Comparison of ENCODE assay signal across 10 cellular contexts in the genomic region with DNA sequence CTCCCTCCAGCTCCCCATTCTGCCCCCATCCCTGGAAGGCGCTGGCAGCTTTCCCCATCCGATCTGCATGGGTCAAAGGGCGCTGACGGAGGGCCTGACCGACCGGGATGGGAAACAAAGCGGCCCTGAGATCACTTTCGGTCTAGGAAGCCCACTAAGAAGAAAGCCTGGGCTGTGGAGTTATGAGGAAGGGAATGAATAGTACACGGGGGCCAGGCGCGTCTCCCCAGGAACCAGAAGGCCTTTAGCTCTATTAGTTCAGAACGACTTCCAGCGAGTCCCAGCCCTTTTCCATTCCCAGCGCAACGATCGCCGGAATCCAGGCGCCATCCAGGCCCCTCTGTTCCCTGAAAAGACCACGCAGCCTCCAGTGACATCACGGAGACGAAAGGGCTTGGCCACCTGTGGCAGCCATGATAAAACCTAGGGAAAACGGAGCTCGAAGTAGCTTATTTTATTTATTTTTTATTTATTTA.
DNase-seq lines count a peak whose midpoint lies in the region; ATAC-seq and TF ChIP-seq lines count a peak whose summit lies in the region.
"Had no signal": no experiment of that assay in that cellular context is flagged by ENCODE, and none has a peak within 500 bp of the region (broad histone marks: within the 10 kb centered on the region; RNA-seq: fewer than 3 reads in every experiment).

No MANE protein-coding gene starts in this region.

- no peak overlapping the region for H3K27ac Mint-ChIP-seq in activated naive CD4-positive, alpha-beta T cell treated with anti-CD3 and anti-CD28 coated beads for 36 hours
- peak overlapping the region; percentile 57 for H3K27ac Mint-ChIP-seq in activated T-helper 1 cell treated with anti-CD3 and anti-CD28 coated beads, Interleukin-12 subunit alpha, Interleukin-12 subunit beta, Interleukin-2, Interleukin-4 antibody, amounts not matched to agents 30 ng/mL and 10 ng/mL and 1 ng/mL, durations not matched to agents 14 hours and 24 hours and 36 hours

- H3K4me1 Mint-ChIP-seq in activated naive CD4-positive, alpha-beta T cell treated with anti-CD3 and anti-CD28 coated beads for 36 hours (ENCODE audit: low read depth): peaks cover 14% of the 10 kb centered on the region
- H3K4me1 Mint-ChIP-seq in activated T-helper 1 cell treated with anti-CD3 and anti-CD28 coated beads, Interleukin-12 subunit alpha, Interleukin-12 subunit beta, Interleukin-2, Interleukin-4 antibody, amounts not matched to agents 30 ng/mL and 10 ng/mL and 1 ng/mL, durations not matched to agents 14 hours and 24 hours and 36 hours (ENCODE audit: low read depth): peaks cover 18% of the 10 kb centered on the region

- TF ChIP-seq CTCF in suprapubic skin (IDR thresholded peaks at IDR 0.05): no peak

- ATAC-seq in GM19324 (IDR thresholded peaks at IDR 0.05; ENCODE audit: low FRiP score, unreplicated experiment): no peak
- ATAC-seq in HG02852 (IDR thresholded peaks at IDR 0.05; ENCODE audit: unreplicated experiment): no peak
- no peak for ATAC-seq in HG03460 (IDR thresholded peaks at IDR 0.05; ENCODE audit: unreplicated experiment)

- H3K36me3 ChIP-seq in suprapubic skin: no peaks in the 10 kb centered on the region
- H3K36me3 ChIP-seq: BLaER1 had no signal

- no peaks in the 10 kb centered on the region for H3K9me3 ChIP-seq in suprapubic skin

- 79% methylated on average over 23 of the region's 23 CpGs for WGBS in suprapubic skin

- no peaks in the 10 kb centered on the region for H3K9me3 Mint-ChIP-seq in activated naive CD4-positive, alpha-beta T cell treated with anti-CD3 and anti-CD28 coated beads for 36 hours
- no peaks in the 10 kb centered on the region for H3K9me3 Mint-ChIP-seq in activated T-helper 1 cell treated with anti-CD3 and anti-CD28 coated beads, Interleukin-12 subunit alpha, Interleukin-12 subunit beta, Interleukin-2, Interleukin-4 antibody, amounts not matched to agents 30 ng/mL and 10 ng/mL and 1 ng/mL, durations not matched to agents 14 hours and 24 hours and 36 hours

- CTCF ChIA-PET in activated naive CD4-positive, alpha-beta T cell treated with anti-CD3 and anti-CD28 coated beads for 36 hours (lab: Charles Lee): interaction anchor here (0.9 kb wide), 2 partner anchors 380 to 381 kb away, joined by 3 to 4 read pairs; no protein-coding TSS in a partner anchor

- H3K4me3 ChIP-seq in suprapubic skin: peak overlapping the region; percentile 71
- H3K4me3 ChIP-seq: BLaER1 had no signal

- peaks cover 2% of the 10 kb centered on the region for H3K36me3 Mint-ChIP-seq in activated naive CD4-positive, alpha-beta T cell treated with anti-CD3 and anti-CD28 coated beads for 36 hours (ENCODE audit: low read depth)
- no peaks in the 10 kb centered on the region for H3K36me3 Mint-ChIP-seq in activated T-helper 1 cell treated with anti-CD3 and anti-CD28 coated beads, Interleukin-12 subunit alpha, Interleukin-12 subunit beta, Interleukin-2, Interleukin-4 antibody, amounts not matched to agents 30 ng/mL and 10 ng/mL and 1 ng/mL, durations not matched to agents 14 hours and 24 hours and 36 hours (ENCODE audit: low read depth)

- TF ChIP-seq POLR2A in suprapubic skin (IDR thresholded peaks at IDR 0.05): no peak

- peaks cover 16% of the 10 kb centered on the region for H3K4me1 ChIP-seq in suprapubic skin
- H3K4me1 ChIP-seq: BLaER1 had no signal

- no peak for DNase-seq in activated naive CD4-positive, alpha-beta T cell treated with anti-CD3 and anti-CD28 coated beads for 36 hours
- DNase-seq in activated naive CD4-positive, alpha-beta T cell treated with Interleukin-2 at 50 U/mL for 16 hours: no peak
- DNase-seq in activated T-helper 1 cell treated with anti-CD3 and anti-CD28 coated beads, Interleukin-12 subunit alpha, Interleukin-12 subunit beta, Interleukin-2, Interleukin-4 antibody, amounts not matched to agents 30 ng/mL and 10 ng/mL and 1 ng/mL, durations not matched to agents 14 hours and 24 hours and 36 hours (ENCODE audit: low spot score): no peak
- DNase-seq in iPS-NIHi11 (ENCODE audit: low spot score) (peak; percentile 7), suprapubic skin (ENCODE audit: low spot score in 2 of 2) (no peak)
- DNase-seq: NCI-H526 treated with DMSO at 0.1 percent for 48 hours had no signal

- no peaks in the 10 kb centered on the region for H3K27me3 ChIP-seq in suprapubic skin
- H3K27me3 ChIP-seq: BLaER1 had no signal

- intact Hi-C loops in activated naive CD4-positive, alpha-beta T cell treated with anti-CD3 and anti-CD28 coated beads for 36 hours (cut with micrococcal nuclease): loop anchor here (5.0 kb wide), 2 partner anchors 175 to 385 kb away; partner anchors contain the start of genes TDRD7 and ZNF782
- intact Hi-C loops in activated T-helper 1 cell treated with anti-CD3 and anti-CD28 coated beads, Interleukin-12 subunit alpha, Interleukin-12 subunit beta, Interleukin-2, Interleukin-4 antibody, amounts not matched to agents 30 ng/mL and 10 ng/mL and 1 ng/mL, durations not matched to agents 14 hours and 24 hours and 36 hours (cut with micrococcal nuclease): loop anchor here (5.0 kb wide), 2 partner anchors 160 to 360 kb away; no protein-coding TSS in a partner anchor

- H3K27ac ChIP-seq in suprapubic skin: no peak overlapping the region
- H3K27ac ChIP-seq: BLaER1 had no signal

- H3K27me3 Mint-ChIP-seq in activated naive CD4-positive, alpha-beta T cell treated with anti-CD3 and anti-CD28 coated beads for 36 hours (ENCODE audit: low read depth): no peaks in the 10 kb centered on the region
- peaks cover 15% of the 10 kb centered on the region for H3K27me3 Mint-ChIP-seq in activated T-helper 1 cell treated with anti-CD3 and anti-CD28 coated beads, Interleukin-12 subunit alpha, Interleukin-12 subunit beta, Interleukin-2, Interleukin-4 antibody, amounts not matched to agents 30 ng/mL and 10 ng/mL and 1 ng/mL, durations not matched to agents 14 hours and 24 hours and 36 hours (ENCODE audit: insufficient read depth)

- TF ChIP-seq EP300 in suprapubic skin (IDR thresholded peaks at IDR 0.05): no peak

- peak overlapping the region; percentile 88 for H3K4me3 Mint-ChIP-seq in activated naive CD4-positive, alpha-beta T cell treated with anti-CD3 and anti-CD28 coated beads for 36 hours
- H3K4me3 Mint-ChIP-seq in activated T-helper 1 cell treated with anti-CD3 and anti-CD28 coated beads, Interleukin-12 subunit alpha, Interleukin-12 subunit beta, Interleukin-2, Interleukin-4 antibody, amounts not matched to agents 30 ng/mL and 10 ng/mL and 1 ng/mL, durations not matched to agents 14 hours and 24 hours and 36 hours: peak overlapping the region; percentile 87
